In the genomic region with DNA sequence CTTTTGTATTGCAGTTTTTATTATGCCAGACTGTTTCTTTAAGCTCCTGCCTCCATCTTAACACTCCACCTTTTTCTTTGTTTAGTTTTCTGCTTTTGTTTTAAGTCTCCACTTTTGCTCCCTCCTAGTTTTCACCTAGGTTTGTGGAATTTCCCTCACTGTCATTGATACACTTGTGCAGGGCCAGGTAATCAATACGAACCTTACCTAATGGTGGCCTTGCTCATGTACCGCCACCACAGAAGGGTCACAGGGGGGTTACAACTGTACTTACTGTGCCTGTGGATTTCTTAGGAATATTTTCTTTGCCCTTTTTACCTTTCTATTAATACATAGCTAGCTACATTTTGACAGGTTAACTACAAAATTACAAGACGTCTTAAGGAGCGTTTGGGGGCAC, we compare ENCODE assay signal across 1 cellular context.
TF ChIP-seq lines count a peak whose summit lies in the region.

No MANE protein-coding gene starts in this region.

TF ChIP-seq in HepG2, 621 proteins besides CTCF, POLR2A, EP300 and RAD21 (continues in another document):
- no peak for TF ChIP-seq ZC3H13 (CRISPR knock-in tag; IDR thresholded peaks at IDR 0.05)
- TF ChIP-seq ZNF251 (CRISPR knock-in tag; IDR thresholded peaks at IDR 0.05), result no peak
- no peak for TF ChIP-seq ZBTB26 (CRISPR knock-in tag; IDR thresholded peaks at IDR 0.05; ENCODE audit: borderline replicate concordance)
- no peak for TF ChIP-seq CCAR2 (optimal IDR thresholded peaks at IDR 0.05; ENCODE audit: low read depth, low read length)
- TF ChIP-seq RELA (CRISPR knock-in tag; IDR thresholded peaks at IDR 0.05), result no peak
- TF ChIP-seq MXI1 (IDR thresholded peaks at IDR 0.05; ENCODE audit: borderline replicate concordance, low read depth, low read length), result no peak
- no peak for TF ChIP-seq CENPT (CRISPR knock-in tag; IDR thresholded peaks at IDR 0.05; ENCODE audit: low read depth)
- TF ChIP-seq ZBTB40 (IDR thresholded peaks at IDR 0.05), result no peak
- TF ChIP-seq ZBTB40 (CRISPR knock-in tag; IDR thresholded peaks at IDR 0.05), result no peak
- no peak for TF ChIP-seq MTA1 (CRISPR knock-in tag; IDR thresholded peaks at IDR 0.05; ENCODE audit: borderline replicate concordance)
- TF ChIP-seq TBX2 (CRISPR knock-in tag; IDR thresholded peaks at IDR 0.05; ENCODE audit: borderline replicate concordance), result no peak
- no peak for TF ChIP-seq PHF5A (CRISPR knock-in tag; IDR thresholded peaks at IDR 0.05; ENCODE audit: low read depth, unreplicated experiment)
- no peak for TF ChIP-seq ZNF24 (IDR thresholded peaks at IDR 0.05)
- peak; percentile 45; the same call in 1 of the 2 replicates for TF ChIP-seq GATAD2A (CRISPR knock-in tag; IDR thresholded peaks at IDR 0.05)
- TF ChIP-seq ZNF556 (CRISPR knock-in tag; IDR thresholded peaks at IDR 0.05; ENCODE audit: borderline replicate concordance), result 0 out of 2 replicates have a peak, but pooled peaks have one; percentile 41
- no peak for TF ChIP-seq ZNF317 (CRISPR knock-in tag; IDR thresholded peaks at IDR 0.05)
- TF ChIP-seq, protein P1, sequence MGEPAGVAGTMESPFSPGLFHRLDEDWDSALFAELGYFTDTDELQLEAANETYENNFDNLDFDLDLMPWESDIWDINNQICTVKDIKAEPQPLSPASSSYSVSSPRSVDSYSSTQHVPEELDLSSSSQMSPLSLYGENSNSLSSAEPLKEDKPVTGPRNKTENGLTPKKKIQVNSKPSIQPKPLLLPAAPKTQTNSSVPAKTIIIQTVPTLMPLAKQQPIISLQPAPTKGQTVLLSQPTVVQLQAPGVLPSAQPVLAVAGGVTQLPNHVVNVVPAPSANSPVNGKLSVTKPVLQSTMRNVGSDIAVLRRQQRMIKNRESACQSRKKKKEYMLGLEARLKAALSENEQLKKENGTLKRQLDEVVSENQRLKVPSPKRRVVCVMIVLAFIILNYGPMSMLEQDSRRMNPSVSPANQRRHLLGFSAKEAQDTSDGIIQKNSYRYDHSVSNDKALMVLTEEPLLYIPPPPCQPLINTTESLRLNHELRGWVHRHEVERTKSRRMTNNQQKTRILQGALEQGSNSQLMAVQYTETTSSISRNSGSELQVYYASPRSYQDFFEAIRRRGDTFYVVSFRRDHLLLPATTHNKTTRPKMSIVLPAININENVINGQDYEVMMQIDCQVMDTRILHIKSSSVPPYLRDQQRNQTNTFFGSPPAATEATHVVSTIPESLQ (CRISPR knock-in tag; conservative IDR thresholded peaks at IDR 0.05), result no peak
- TF ChIP-seq ZNF720 (CRISPR knock-in tag; IDR thresholded peaks at IDR 0.05), result no peak
- no peak for TF ChIP-seq ZSCAN25 (CRISPR knock-in tag; IDR thresholded peaks at IDR 0.05)
- no peak for TF ChIP-seq ZNF343 (CRISPR knock-in tag; IDR thresholded peaks at IDR 0.05)
- TF ChIP-seq ZFP90 (CRISPR knock-in tag; IDR thresholded peaks at IDR 0.05; ENCODE audit: borderline replicate concordance), result no peak
- no peak for TF ChIP-seq ZNF710 (CRISPR knock-in tag; IDR thresholded peaks at IDR 0.05; ENCODE audit: borderline replicate concordance)
- TF ChIP-seq SETDB1 (CRISPR knock-in tag; IDR thresholded peaks at IDR 0.05; ENCODE audit: borderline replicate concordance), result no peak
- no peak for TF ChIP-seq ZSCAN9 (CRISPR knock-in tag; IDR thresholded peaks at IDR 0.05; ENCODE audit: borderline replicate concordance)
- TF ChIP-seq PAWR (CRISPR knock-in tag; IDR thresholded peaks at IDR 0.05; ENCODE audit: borderline replicate concordance), result no peak
- TF ChIP-seq, protein P2, sequence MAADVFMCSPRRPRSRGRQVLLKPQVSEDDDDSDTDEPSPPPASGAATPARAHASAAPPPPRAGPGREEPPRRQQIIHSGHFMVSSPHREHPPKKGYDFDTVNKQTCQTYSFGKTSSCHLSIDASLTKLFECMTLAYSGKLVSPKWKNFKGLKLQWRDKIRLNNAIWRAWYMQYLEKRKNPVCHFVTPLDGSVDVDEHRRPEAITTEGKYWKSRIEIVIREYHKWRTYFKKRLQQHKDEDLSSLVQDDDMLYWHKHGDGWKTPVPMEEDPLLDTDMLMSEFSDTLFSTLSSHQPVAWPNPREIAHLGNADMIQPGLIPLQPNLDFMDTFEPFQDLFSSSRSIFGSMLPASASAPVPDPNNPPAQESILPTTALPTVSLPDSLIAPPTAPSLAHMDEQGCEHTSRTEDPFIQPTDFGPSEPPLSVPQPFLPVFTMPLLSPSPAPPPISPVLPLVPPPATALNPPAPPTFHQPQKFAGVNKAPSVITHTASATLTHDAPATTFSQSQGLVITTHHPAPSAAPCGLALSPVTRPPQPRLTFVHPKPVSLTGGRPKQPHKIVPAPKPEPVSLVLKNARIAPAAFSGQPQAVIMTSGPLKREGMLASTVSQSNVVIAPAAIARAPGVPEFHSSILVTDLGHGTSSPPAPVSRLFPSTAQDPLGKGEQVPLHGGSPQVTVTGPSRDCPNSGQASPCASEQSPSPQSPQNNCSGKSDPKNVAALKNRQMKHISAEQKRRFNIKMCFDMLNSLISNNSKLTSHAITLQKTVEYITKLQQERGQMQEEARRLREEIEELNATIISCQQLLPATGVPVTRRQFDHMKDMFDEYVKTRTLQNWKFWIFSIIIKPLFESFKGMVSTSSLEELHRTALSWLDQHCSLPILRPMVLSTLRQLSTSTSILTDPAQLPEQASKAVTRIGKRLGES (CRISPR knock-in tag; IDR thresholded peaks at IDR 0.05; ENCODE audit: borderline replicate concordance), result no peak
- no peak for TF ChIP-seq CSRNP2 (CRISPR knock-in tag; conservative IDR thresholded peaks at IDR 0.05; ENCODE audit: low read depth)
- TF ChIP-seq NCOA2 (CRISPR knock-in tag; IDR thresholded peaks at IDR 0.05), result no peak
- TF ChIP-seq ZNF788 (CRISPR knock-in tag; IDR thresholded peaks at IDR 0.05; ENCODE audit: borderline replicate concordance), result no peak
- TF ChIP-seq TEAD2 (CRISPR knock-in tag; IDR thresholded peaks at IDR 0.05), result no peak
- TF ChIP-seq MLLT10 (CRISPR knock-in tag; IDR thresholded peaks at IDR 0.05), result no peak
- TF ChIP-seq MAFK (conservative IDR thresholded peaks at IDR 0.05 in 1 of 2, IDR thresholded peaks at IDR 0.05 in 1 of 2; ENCODE audit: low read length in 2 of 2), result no peak
- no peak for TF ChIP-seq NFATC3 (CRISPR knock-in tag; IDR thresholded peaks at IDR 0.05)
- no peak for TF ChIP-seq ZNF432 (CRISPR knock-in tag; IDR thresholded peaks at IDR 0.05; ENCODE audit: borderline replicate concordance)
- TF ChIP-seq CREBL2 (CRISPR knock-in tag; IDR thresholded peaks at IDR 0.05; ENCODE audit: borderline replicate concordance), result no peak
- no peak for TF ChIP-seq NBN (conservative IDR thresholded peaks at IDR 0.05)
- no peak for TF ChIP-seq FLYWCH1 (CRISPR knock-in tag; IDR thresholded peaks at IDR 0.05)
- no peak for TF ChIP-seq ZNF607 (CRISPR knock-in tag; IDR thresholded peaks at IDR 0.05; ENCODE audit: borderline replicate concordance)
- TF ChIP-seq MAFG (CRISPR knock-in tag; IDR thresholded peaks at IDR 0.05), result no peak
- TF ChIP-seq HDAC6 (IDR thresholded peaks at IDR 0.05; ENCODE audit: low read depth, low read length), result no peak
- no peak for TF ChIP-seq ZSCAN20 (CRISPR knock-in tag; IDR thresholded peaks at IDR 0.05; ENCODE audit: borderline replicate concordance)
- no peak for TF ChIP-seq ZNF17 (CRISPR knock-in tag; IDR thresholded peaks at IDR 0.05)
- no peak for TF ChIP-seq SOX6 (IDR thresholded peaks at IDR 0.05)
- 0 out of 2 replicates have a peak, but pooled peaks have one; percentile 22 for TF ChIP-seq SOX6 (CRISPR knock-in tag; IDR thresholded peaks at IDR 0.05)
- TF ChIP-seq SPEN (CRISPR knock-in tag; IDR thresholded peaks at IDR 0.05; ENCODE audit: low read depth), result no peak
